ENCODE assay signal across 8 cellular contexts in the genomic region with DNA sequence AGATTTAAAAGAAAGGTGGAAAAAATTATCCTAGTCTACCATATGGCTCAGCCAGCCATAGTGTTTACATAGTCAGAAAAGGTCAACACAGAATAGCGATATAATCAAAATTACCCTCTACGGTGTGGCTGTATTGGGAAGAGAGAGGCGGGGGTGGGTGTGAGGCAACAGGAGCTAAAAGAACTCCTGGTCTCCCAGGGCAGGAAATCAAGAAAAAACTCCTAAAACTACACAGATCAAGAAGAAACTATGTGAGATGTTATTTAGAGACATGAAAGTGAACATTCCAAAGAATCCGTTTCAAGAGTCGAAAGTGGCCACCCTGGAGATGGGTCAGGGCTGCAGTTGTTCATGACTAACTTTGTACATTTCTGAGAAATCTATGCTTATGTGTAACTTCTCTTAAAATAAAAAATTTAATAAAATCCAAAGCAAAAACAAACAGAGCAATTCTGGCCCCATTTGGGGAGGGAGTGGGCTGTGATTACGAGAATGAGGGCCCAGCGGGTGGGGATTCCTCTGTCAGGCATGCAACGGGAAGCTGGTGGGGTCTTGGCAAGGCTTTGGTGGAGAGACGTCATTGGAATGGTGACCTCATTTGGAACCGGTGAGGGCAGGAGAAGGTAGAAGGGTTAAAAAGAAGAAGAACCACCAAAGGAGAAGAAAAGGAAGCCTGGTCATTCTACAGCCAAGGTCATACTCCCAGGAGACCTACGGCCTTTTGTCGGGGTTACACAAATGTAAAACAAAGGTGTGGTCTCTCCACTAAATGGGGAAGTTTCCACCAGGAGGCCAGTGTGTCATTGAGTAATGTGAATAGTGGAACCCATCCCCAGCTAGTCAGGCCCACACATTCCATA.
DNase-seq lines count a peak whose midpoint lies in the region; ATAC-seq and TF ChIP-seq lines count a peak whose summit lies in the region.

No MANE protein-coding gene starts in this region.

- H3K36me3 ChIP-seq in Panc1 (ENCODE audit: control insufficient read depth, insufficient read depth, low read length) = no peaks in the 10 kb centered on the region
- H3K36me3 ChIP-seq in CD8-positive, alpha-beta T cell (ENCODE audit: insufficient read depth, low read length) = no peaks in the 10 kb centered on the region

- BruUV-seq in Panc1 (replicated peaks; lab: Mats Ljungman, UMichigan) = no TSS peak

- H3K9me3 ChIP-seq in Panc1 (ENCODE audit: control insufficient read depth, insufficient read depth, low read depth, low read length) = no peaks in the 10 kb centered on the region
- no peaks in the 10 kb centered on the region for H3K9me3 ChIP-seq in CD8-positive, alpha-beta T cell (ENCODE audit: low read length)

- intact Hi-C loops in Panc1 (cut with micrococcal nuclease; ENCODE audit: unreplicated experiment) (no loop called here), sciatic nerve (cut with DNase I) (no loop called here)
- intact Hi-C loops in CD8-positive, alpha-beta T cell (cut with DNase I, micrococcal nuclease) = no loop called here

- H3K4me3 ChIP-seq in Panc1 (ENCODE audit: low read depth in 2 of 2, low read length in 2 of 2) = no peak overlapping the region
- no peak overlapping the region for H3K4me3 ChIP-seq in CD8-positive, alpha-beta T cell (ENCODE audit: low read depth, low read length)

- no peaks in the 10 kb centered on the region for H3K27me3 ChIP-seq in Panc1 (ENCODE audit: control insufficient read depth, insufficient read depth, low read length)
- H3K27me3 ChIP-seq in CD8-positive, alpha-beta T cell (ENCODE audit: insufficient read depth, low read length) = no peaks in the 10 kb centered on the region

- POLR2A ChIA-PET in Panc1 (lab: Charles Lee) = no interaction called here
- POLR2A ChIA-PET in CD8-positive, alpha-beta T cell (lab: Charles Lee) = no interaction called here

- no peak for TF ChIP-seq CTCF in Panc1 (IDR thresholded peaks at IDR 0.05)
- no peak for TF ChIP-seq CTCF in CD8-positive, alpha-beta T cell (IDR thresholded peaks at IDR 0.05)

- H3K36me3 Mint-ChIP-seq in CD8-positive, alpha-beta T cell = no peaks in the 10 kb centered on the region

- ATAC-seq in GM18907 (IDR thresholded peaks at IDR 0.05; ENCODE audit: unreplicated experiment) (peak; percentile 43), Panc1 (0 out of 2 replicates have a peak, but pooled peaks have one; percentile 37), sciatic nerve (peak; percentile 89), HG03045 (IDR thresholded peaks at IDR 0.05; ENCODE audit: unreplicated experiment) (no peak), GM19397 (IDR thresholded peaks at IDR 0.05; ENCODE audit: unreplicated experiment) (no peak)
- no peak for ATAC-seq in CD8-positive, alpha-beta T cell

- no peak overlapping the region for H3K27ac Mint-ChIP-seq in CD8-positive, alpha-beta T cell

- no peak for DNase-seq in Panc1 (ENCODE audit: low read depth, low spot score)
- DNase-seq in epithelial cell of prostate (ENCODE audit: low read depth, low spot score) = no peak
- peak; percentile 68 for DNase-seq in sciatic nerve (ENCODE audit: low spot score)
- DNase-seq in T1000 (lab: John Stamatoyannopoulos, UW) = no peak
- DNase-seq in CD8-positive, alpha-beta T cell = no peak

- in situ Hi-C loops in Panc1 (cut with HindIII; ENCODE audit: low pct_unique_long_range_greater_than_20kb, low sequenced_read_pairs) = no loop called here

- H3K9me3 Mint-ChIP-seq in CD8-positive, alpha-beta T cell = no peaks in the 10 kb centered on the region

- H3K4me1 ChIP-seq in Panc1 (ENCODE audit: control insufficient read depth, insufficient read depth, low read length) = peaks cover 6% of the 10 kb centered on the region; the same call in 1 of the 2 replicates
- no peaks in the 10 kb centered on the region for H3K4me1 ChIP-seq in CD8-positive, alpha-beta T cell (ENCODE audit: insufficient read depth, low read length)

- H3K27ac ChIP-seq in Panc1 (ENCODE audit: low read length) (peak overlapping the region; percentile 6; the same call in 1 of the 2 replicates), epithelial cell of prostate (peak overlapping the region; percentile 60)
- no peak overlapping the region for H3K27ac ChIP-seq in CD8-positive, alpha-beta T cell (ENCODE audit: low read depth, low read length)

- H3K27me3 Mint-ChIP-seq in CD8-positive, alpha-beta T cell (ENCODE audit: low read depth) = no peaks in the 10 kb centered on the region

- CTCF ChIA-PET in Panc1 (lab: Charles Lee) = no interaction called here
- CTCF ChIA-PET in CD8-positive, alpha-beta T cell (lab: Charles Lee) = interaction anchor here (0.6 kb wide), 1 partner anchor 12 kb away, joined by 3 read pairs; no protein-coding TSS in a partner anchor

- no peaks in the 10 kb centered on the region for H3K4me1 Mint-ChIP-seq in CD8-positive, alpha-beta T cell (ENCODE audit: low read depth)

- H3K4me3 Mint-ChIP-seq in CD8-positive, alpha-beta T cell = no peak overlapping the region

Comparison
In these comparisons a context has a peak if more than half of its experiments do, and no peak if none do; other contexts are left out.
1. ATAC-seq: peak in GM18907 (single experiment), Panc1 (single experiment) and sciatic nerve (single experiment); none in CD8-positive, alpha-beta T cell (single experiment), HG03045 (single experiment) and GM19397 (single experiment).